In the genomic region with DNA sequence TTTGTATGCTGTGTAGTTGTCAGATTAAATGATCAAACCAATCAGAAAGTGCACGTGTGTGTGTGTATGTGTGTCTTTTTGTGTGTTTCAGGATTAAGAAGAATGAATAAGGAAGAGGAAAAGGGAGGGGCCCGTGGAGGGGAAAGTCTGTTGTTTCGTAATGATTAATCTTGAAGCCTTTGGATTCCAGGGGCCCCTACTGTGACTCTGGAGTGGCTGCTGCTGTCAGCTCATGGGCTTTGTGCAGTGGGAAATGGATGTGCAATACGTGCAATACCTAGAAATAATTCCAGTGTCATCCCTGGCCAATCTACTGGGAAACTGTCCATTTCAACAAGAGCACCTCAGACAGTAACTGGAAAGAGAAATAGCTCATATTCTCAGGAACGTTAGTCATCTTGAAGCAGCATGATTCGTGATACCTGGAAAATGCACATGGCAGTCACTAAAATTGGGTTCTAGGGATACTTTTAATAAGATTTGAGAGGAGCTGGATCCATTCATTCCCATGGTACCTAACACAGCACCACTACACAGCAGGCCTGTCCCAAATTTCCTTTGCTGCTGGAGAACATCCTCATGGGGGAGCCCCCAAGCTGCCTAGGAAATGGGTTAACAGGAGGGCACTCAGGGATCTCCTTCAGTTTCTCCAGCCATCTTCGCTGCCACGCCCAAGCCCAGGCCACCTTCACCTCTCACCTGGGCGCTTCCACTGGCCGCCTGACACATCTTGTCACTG, we compare ENCODE assay signal across 1 cellular context.
A peak's percentile ranks its signal among the peaks of the same experiment; 100 is the strongest.
TF ChIP-seq lines count a peak whose summit lies in the region.

No MANE protein-coding gene starts in this region.

TF ChIP-seq in K562, 482 proteins besides CTCF, POLR2A, EP300 and RAD21 (continued from another document and continues in another):
- TF ChIP-seq, protein P1, sequence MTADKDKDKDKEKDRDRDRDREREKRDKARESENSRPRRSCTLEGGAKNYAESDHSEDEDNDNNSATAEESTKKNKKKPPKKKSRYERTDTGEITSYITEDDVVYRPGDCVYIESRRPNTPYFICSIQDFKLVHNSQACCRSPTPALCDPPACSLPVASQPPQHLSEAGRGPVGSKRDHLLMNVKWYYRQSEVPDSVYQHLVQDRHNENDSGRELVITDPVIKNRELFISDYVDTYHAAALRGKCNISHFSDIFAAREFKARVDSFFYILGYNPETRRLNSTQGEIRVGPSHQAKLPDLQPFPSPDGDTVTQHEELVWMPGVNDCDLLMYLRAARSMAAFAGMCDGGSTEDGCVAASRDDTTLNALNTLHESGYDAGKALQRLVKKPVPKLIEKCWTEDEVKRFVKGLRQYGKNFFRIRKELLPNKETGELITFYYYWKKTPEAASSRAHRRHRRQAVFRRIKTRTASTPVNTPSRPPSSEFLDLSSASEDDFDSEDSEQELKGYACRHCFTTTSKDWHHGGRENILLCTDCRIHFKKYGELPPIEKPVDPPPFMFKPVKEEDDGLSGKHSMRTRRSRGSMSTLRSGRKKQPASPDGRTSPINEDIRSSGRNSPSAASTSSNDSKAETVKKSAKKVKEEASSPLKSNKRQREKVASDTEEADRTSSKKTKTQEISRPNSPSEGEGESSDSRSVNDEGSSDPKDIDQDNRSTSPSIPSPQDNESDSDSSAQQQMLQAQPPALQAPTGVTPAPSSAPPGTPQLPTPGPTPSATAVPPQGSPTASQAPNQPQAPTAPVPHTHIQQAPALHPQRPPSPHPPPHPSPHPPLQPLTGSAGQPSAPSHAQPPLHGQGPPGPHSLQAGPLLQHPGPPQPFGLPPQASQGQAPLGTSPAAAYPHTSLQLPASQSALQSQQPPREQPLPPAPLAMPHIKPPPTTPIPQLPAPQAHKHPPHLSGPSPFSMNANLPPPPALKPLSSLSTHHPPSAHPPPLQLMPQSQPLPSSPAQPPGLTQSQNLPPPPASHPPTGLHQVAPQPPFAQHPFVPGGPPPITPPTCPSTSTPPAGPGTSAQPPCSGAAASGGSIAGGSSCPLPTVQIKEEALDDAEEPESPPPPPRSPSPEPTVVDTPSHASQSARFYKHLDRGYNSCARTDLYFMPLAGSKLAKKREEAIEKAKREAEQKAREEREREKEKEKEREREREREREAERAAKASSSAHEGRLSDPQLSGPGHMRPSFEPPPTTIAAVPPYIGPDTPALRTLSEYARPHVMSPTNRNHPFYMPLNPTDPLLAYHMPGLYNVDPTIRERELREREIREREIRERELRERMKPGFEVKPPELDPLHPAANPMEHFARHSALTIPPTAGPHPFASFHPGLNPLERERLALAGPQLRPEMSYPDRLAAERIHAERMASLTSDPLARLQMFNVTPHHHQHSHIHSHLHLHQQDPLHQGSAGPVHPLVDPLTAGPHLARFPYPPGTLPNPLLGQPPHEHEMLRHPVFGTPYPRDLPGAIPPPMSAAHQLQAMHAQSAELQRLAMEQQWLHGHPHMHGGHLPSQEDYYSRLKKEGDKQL (CRISPR knock-in tag; IDR thresholded peaks at IDR 0.05; ENCODE audit: borderline replicate concordance), result no peak
- TF ChIP-seq SRF (CRISPR knock-in tag; IDR thresholded peaks at IDR 0.05) (no peak), RB1 (IDR thresholded peaks at IDR 0.05; ENCODE audit: low read depth) (no peak), ZNF239 (CRISPR knock-in tag; IDR thresholded peaks at IDR 0.05) (no peak), RBM34 (IDR thresholded peaks at IDR 0.05; ENCODE audit: borderline replicate concordance, insufficient read depth, low read length) (no peak), ETV5 (CRISPR knock-in tag; IDR thresholded peaks at IDR 0.05; ENCODE audit: low read depth) (no peak), ZNF124 (CRISPR knock-in tag; IDR thresholded peaks at IDR 0.05) (no peak), MXI1 (IDR thresholded peaks at IDR 0.05; ENCODE audit: low read depth, low read length) (no peak), CEBPG (CRISPR knock-in tag; IDR thresholded peaks at IDR 0.05) (peak; percentile 35; the same call in 1 of the 2 replicates), CEBPG (tag; conservative IDR thresholded peaks at IDR 0.05 in 1 of 2, IDR thresholded peaks at IDR 0.05 in 1 of 2) (peak in 1 of 2 experiments; percentile 60; a peak in 2 of 4 replicates), SNIP1 (IDR thresholded peaks at IDR 0.05; ENCODE audit: low read depth) (no peak), SMC3 (conservative IDR thresholded peaks at IDR 0.05; ENCODE audit: insufficient read depth, low read depth, low read length) (no peak), ZNF140 (CRISPR knock-in tag; IDR thresholded peaks at IDR 0.05) (no peak), CBX5 (IDR thresholded peaks at IDR 0.05; ENCODE audit: borderline replicate concordance, low read depth) (no peak), NUFIP1 (IDR thresholded peaks at IDR 0.05; ENCODE audit: partially characterized antibody) (no peak), CEBPB (tag; IDR thresholded peaks at IDR 0.05) (peak; percentile 71), TEAD2 (tag; IDR thresholded peaks at IDR 0.05) (no peak), ZNF444 (CRISPR knock-in tag; IDR thresholded peaks at IDR 0.05) (no peak), ZNF780A (CRISPR knock-in tag; IDR thresholded peaks at IDR 0.05) (no peak), FOXJ3 (CRISPR knock-in tag; IDR thresholded peaks at IDR 0.05) (no peak)
- TF ChIP-seq, protein P2, sequence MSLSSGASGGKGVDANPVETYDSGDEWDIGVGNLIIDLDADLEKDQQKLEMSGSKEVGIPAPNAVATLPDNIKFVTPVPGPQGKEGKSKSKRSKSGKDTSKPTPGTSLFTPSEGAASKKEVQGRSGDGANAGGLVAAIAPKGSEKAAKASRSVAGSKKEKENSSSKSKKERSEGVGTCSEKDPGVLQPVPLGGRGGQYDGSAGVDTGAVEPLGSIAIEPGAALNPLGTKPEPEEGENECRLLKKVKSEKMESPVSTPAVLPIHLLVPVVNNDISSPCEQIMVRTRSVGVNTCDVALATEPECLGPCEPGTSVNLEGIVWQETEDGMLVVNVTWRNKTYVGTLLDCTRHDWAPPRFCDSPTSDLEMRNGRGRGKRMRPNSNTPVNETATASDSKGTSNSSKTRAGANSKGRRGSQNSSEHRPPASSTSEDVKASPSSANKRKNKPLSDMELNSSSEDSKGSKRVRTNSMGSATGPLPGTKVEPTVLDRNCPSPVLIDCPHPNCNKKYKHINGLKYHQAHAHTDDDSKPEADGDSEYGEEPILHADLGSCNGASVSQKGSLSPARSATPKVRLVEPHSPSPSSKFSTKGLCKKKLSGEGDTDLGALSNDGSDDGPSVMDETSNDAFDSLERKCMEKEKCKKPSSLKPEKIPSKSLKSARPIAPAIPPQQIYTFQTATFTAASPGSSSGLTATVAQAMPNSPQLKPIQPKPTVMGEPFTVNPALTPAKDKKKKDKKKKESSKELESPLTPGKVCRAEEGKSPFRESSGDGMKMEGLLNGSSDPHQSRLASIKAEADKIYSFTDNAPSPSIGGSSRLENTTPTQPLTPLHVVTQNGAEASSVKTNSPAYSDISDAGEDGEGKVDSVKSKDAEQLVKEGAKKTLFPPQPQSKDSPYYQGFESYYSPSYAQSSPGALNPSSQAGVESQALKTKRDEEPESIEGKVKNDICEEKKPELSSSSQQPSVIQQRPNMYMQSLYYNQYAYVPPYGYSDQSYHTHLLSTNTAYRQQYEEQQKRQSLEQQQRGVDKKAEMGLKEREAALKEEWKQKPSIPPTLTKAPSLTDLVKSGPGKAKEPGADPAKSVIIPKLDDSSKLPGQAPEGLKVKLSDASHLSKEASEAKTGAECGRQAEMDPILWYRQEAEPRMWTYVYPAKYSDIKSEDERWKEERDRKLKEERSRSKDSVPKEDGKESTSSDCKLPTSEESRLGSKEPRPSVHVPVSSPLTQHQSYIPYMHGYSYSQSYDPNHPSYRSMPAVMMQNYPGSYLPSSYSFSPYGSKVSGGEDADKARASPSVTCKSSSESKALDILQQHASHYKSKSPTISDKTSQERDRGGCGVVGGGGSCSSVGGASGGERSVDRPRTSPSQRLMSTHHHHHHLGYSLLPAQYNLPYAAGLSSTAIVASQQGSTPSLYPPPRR (CRISPR knock-in tag; IDR thresholded peaks at IDR 0.05; ENCODE audit: borderline replicate concordance), result no peak
- TF ChIP-seq, protein P3, sequence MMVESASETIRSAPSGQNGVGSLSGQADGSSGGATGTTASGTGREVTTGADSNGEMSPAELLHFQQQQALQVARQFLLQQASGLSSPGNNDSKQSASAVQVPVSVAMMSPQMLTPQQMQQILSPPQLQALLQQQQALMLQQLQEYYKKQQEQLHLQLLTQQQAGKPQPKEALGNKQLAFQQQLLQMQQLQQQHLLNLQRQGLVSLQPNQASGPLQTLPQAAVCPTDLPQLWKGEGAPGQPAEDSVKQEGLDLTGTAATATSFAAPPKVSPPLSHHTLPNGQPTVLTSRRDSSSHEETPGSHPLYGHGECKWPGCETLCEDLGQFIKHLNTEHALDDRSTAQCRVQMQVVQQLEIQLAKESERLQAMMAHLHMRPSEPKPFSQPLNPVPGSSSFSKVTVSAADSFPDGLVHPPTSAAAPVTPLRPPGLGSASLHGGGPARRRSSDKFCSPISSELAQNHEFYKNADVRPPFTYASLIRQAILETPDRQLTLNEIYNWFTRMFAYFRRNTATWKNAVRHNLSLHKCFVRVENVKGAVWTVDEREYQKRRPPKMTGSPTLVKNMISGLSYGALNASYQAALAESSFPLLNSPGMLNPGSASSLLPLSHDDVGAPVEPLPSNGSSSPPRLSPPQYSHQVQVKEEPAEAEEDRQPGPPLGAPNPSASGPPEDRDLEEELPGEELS (CRISPR knock-in tag; IDR thresholded peaks at IDR 0.05; ENCODE audit: borderline replicate concordance), result no peak
- TF ChIP-seq, protein P4, sequence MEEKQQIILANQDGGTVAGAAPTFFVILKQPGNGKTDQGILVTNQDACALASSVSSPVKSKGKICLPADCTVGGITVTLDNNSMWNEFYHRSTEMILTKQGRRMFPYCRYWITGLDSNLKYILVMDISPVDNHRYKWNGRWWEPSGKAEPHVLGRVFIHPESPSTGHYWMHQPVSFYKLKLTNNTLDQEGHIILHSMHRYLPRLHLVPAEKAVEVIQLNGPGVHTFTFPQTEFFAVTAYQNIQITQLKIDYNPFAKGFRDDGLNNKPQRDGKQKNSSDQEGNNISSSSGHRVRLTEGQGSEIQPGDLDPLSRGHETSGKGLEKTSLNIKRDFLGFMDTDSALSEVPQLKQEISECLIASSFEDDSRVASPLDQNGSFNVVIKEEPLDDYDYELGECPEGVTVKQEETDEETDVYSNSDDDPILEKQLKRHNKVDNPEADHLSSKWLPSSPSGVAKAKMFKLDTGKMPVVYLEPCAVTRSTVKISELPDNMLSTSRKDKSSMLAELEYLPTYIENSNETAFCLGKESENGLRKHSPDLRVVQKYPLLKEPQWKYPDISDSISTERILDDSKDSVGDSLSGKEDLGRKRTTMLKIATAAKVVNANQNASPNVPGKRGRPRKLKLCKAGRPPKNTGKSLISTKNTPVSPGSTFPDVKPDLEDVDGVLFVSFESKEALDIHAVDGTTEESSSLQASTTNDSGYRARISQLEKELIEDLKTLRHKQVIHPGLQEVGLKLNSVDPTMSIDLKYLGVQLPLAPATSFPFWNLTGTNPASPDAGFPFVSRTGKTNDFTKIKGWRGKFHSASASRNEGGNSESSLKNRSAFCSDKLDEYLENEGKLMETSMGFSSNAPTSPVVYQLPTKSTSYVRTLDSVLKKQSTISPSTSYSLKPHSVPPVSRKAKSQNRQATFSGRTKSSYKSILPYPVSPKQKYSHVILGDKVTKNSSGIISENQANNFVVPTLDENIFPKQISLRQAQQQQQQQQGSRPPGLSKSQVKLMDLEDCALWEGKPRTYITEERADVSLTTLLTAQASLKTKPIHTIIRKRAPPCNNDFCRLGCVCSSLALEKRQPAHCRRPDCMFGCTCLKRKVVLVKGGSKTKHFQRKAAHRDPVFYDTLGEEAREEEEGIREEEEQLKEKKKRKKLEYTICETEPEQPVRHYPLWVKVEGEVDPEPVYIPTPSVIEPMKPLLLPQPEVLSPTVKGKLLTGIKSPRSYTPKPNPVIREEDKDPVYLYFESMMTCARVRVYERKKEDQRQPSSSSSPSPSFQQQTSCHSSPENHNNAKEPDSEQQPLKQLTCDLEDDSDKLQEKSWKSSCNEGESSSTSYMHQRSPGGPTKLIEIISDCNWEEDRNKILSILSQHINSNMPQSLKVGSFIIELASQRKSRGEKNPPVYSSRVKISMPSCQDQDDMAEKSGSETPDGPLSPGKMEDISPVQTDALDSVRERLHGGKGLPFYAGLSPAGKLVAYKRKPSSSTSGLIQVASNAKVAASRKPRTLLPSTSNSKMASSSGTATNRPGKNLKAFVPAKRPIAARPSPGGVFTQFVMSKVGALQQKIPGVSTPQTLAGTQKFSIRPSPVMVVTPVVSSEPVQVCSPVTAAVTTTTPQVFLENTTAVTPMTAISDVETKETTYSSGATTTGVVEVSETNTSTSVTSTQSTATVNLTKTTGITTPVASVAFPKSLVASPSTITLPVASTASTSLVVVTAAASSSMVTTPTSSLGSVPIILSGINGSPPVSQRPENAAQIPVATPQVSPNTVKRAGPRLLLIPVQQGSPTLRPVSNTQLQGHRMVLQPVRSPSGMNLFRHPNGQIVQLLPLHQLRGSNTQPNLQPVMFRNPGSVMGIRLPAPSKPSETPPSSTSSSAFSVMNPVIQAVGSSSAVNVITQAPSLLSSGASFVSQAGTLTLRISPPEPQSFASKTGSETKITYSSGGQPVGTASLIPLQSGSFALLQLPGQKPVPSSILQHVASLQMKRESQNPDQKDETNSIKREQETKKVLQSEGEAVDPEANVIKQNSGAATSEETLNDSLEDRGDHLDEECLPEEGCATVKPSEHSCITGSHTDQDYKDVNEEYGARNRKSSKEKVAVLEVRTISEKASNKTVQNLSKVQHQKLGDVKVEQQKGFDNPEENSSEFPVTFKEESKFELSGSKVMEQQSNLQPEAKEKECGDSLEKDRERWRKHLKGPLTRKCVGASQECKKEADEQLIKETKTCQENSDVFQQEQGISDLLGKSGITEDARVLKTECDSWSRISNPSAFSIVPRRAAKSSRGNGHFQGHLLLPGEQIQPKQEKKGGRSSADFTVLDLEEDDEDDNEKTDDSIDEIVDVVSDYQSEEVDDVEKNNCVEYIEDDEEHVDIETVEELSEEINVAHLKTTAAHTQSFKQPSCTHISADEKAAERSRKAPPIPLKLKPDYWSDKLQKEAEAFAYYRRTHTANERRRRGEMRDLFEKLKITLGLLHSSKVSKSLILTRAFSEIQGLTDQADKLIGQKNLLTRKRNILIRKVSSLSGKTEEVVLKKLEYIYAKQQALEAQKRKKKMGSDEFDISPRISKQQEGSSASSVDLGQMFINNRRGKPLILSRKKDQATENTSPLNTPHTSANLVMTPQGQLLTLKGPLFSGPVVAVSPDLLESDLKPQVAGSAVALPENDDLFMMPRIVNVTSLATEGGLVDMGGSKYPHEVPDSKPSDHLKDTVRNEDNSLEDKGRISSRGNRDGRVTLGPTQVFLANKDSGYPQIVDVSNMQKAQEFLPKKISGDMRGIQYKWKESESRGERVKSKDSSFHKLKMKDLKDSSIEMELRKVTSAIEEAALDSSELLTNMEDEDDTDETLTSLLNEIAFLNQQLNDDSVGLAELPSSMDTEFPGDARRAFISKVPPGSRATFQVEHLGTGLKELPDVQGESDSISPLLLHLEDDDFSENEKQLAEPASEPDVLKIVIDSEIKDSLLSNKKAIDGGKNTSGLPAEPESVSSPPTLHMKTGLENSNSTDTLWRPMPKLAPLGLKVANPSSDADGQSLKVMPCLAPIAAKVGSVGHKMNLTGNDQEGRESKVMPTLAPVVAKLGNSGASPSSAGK (IDR thresholded peaks at IDR 0.05), result 0 out of 2 replicates have a peak, but pooled peaks have one; percentile 19
- TF ChIP-seq, protein P5, sequence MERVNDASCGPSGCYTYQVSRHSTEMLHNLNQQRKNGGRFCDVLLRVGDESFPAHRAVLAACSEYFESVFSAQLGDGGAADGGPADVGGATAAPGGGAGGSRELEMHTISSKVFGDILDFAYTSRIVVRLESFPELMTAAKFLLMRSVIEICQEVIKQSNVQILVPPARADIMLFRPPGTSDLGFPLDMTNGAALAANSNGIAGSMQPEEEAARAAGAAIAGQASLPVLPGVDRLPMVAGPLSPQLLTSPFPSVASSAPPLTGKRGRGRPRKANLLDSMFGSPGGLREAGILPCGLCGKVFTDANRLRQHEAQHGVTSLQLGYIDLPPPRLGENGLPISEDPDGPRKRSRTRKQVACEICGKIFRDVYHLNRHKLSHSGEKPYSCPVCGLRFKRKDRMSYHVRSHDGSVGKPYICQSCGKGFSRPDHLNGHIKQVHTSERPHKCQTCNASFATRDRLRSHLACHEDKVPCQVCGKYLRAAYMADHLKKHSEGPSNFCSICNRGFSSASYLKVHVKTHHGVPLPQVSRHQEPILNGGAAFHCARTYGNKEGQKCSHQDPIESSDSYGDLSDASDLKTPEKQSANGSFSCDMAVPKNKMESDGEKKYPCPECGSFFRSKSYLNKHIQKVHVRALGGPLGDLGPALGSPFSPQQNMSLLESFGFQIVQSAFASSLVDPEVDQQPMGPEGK (CRISPR knock-in tag; IDR thresholded peaks at IDR 0.05; ENCODE audit: borderline replicate concordance), result no peak
